9 cellular contexts compared by ENCODE assay signal in the genomic region with DNA sequence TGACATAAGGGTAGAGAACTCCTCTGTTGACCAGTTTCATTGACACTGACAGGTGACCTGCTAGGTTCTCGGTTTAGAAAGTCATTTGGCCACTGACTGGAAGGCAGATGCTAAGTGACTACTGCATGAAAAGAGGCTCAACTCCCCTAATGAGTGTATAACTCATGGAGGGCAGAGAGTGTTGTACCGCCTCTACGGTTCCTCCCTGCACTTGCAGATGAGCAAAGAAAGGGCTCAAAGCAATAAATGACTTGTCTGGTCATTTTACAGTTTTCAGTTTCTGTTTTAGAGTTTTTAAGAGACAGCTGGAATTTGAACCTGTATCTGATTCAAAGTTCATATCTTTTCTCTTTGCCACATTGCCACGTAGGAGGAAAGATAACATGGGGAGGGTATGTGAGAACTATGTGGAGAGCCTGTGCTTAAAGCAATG. TPM values are rescaled to one million over a fixed set of nuclear protein-coding genes. Genes with fewer than 3 reads are reported as not detected.
DNase-seq lines count a peak whose midpoint lies in the region; ATAC-seq and TF ChIP-seq lines count a peak whose summit lies in the region.
"Had no signal": no experiment of that assay in that cellular context is flagged by ENCODE, and none has a peak within 500 bp of the region (broad histone marks: within the 10 kb centered on the region; RNA-seq: fewer than 3 reads in every experiment).

No MANE protein-coding gene starts in this region.

- no peaks in the 10 kb centered on the region for H3K9me3 Mint-ChIP-seq in immature natural killer cell
- H3K9me3 Mint-ChIP-seq: stimulated activated naive CD8-positive, alpha-beta T cell treated with anti-CD3 and anti-CD28 coated beads, Interleukin-15, Interleukin-2, amounts not matched to agents 100 ng/mL and 50 ng/mL, for 24 hours had no signal

- H3K27ac Mint-ChIP-seq in immature natural killer cell, result peak overlapping the region in 2 of 6 donors; percentile 15 to 79
- H3K27ac Mint-ChIP-seq: stimulated activated naive CD8-positive, alpha-beta T cell treated with anti-CD3 and anti-CD28 coated beads, Interleukin-15, Interleukin-2, amounts not matched to agents 100 ng/mL and 50 ng/mL, for 24 hours had no signal

- ATAC-seq in GM19328 (IDR thresholded peaks at IDR 0.05; ENCODE audit: unreplicated experiment) (peak; percentile 83), HG02970 (IDR thresholded peaks at IDR 0.05; ENCODE audit: low FRiP score, unreplicated experiment) (peak; percentile 81)

- H3K4me1 Mint-ChIP-seq in immature natural killer cell, result peaks cover 33 to 41% of the 10 kb centered on the region in 2 donors

- H3K4me3 Mint-ChIP-seq in immature natural killer cell, result peak overlapping the region in 1 of 5 donors; percentile 11
- H3K4me3 Mint-ChIP-seq: stimulated activated naive CD8-positive, alpha-beta T cell treated with anti-CD3 and anti-CD28 coated beads, Interleukin-15, Interleukin-2, amounts not matched to agents 100 ng/mL and 50 ng/mL, for 24 hours had no signal

- TF ChIP-seq CTCF in GM12873 (IDR thresholded peaks at IDR 0.05; ENCODE audit: insufficient read depth, low read depth, low read length, missing control alignments), result peak; percentile 13

- H3K27me3 Mint-ChIP-seq in immature natural killer cell (ENCODE audit: low read depth in 3 of 3), result no peaks in the 10 kb centered on the region
- H3K27me3 Mint-ChIP-seq: stimulated activated naive CD8-positive, alpha-beta T cell treated with anti-CD3 and anti-CD28 coated beads, Interleukin-15, Interleukin-2, amounts not matched to agents 100 ng/mL and 50 ng/mL, for 24 hours had no signal

- no peaks in the 10 kb centered on the region for H3K36me3 Mint-ChIP-seq in immature natural killer cell

- DNase-seq in OCI-M1 (lab: John Stamatoyannopoulos, UW) (peak; percentile 54), NCI-H2196 (lab: John Stamatoyannopoulos, UW; ENCODE audit: unreplicated experiment) (no peak), kidney tubule cell (ENCODE audit: low spot score) (no peak), immature natural killer cell (no peak), AML-193 (lab: John Stamatoyannopoulos, UW) (no peak)

RNA-seq across cellular contexts. Expression of a gene that starts 2.9 kb away (rescaled TPM):
- polyA plus RNA-seq in immature natural killer cell, result 10 to 100 TPM; 32.2 to 59.4 (median 37.9) TPM
